In the genomic region with DNA sequence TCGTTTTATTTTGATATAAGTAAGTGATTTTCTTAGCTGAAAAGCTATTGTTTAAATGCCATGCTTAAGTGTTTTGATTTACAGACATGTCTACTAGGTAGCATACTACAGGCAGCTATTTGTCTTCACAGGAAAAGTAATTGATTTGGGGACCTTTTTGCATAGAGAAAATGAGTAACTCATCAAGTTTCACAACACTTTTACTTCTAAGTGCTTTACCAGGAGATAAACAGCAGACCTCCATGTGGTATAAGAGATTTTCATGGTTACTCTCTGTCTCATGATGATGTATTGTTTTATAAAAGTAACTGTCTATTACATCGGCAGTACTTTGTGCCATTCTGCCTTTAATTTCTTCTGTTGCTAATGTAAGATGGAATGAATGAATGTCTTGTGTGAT, we compare ENCODE assay signal across 1 cellular context.
TF ChIP-seq lines count a peak whose summit lies in the region.

No MANE protein-coding gene starts in this region.

TF ChIP-seq in HEK293, 187 proteins besides CTCF, POLR2A, EP300 and RAD21:
- TF ChIP-seq, protein P1, sequence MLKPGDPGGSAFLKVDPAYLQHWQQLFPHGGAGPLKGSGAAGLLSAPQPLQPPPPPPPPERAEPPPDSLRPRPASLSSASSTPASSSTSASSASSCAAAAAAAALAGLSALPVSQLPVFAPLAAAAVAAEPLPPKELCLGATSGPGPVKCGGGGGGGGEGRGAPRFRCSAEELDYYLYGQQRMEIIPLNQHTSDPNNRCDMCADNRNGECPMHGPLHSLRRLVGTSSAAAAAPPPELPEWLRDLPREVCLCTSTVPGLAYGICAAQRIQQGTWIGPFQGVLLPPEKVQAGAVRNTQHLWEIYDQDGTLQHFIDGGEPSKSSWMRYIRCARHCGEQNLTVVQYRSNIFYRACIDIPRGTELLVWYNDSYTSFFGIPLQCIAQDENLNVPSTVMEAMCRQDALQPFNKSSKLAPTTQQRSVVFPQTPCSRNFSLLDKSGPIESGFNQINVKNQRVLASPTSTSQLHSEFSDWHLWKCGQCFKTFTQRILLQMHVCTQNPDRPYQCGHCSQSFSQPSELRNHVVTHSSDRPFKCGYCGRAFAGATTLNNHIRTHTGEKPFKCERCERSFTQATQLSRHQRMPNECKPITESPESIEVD (tag by site-specific recombination; IDR thresholded peaks at IDR 0.05): peak; percentile 69
- TF ChIP-seq ZNF747 (tag by site-specific recombination; IDR thresholded peaks at IDR 0.05): no peak
- no peak for TF ChIP-seq WT1 (tag by site-specific recombination; IDR thresholded peaks at IDR 0.05)
- TF ChIP-seq KLF1 (tag by site-specific recombination; IDR thresholded peaks at IDR 0.05): no peak
- TF ChIP-seq ZSCAN16 (tag by site-specific recombination; IDR thresholded peaks at IDR 0.05): no peak
